Comparison of ENCODE assay signal across 15 cellular contexts in genomic region chr19:5091576-5092215, GRCh38.
DNase-seq lines count a peak whose midpoint lies in the region; ATAC-seq, FAIRE-seq and TF ChIP-seq lines count a peak whose summit lies in the region.
"Had no signal": no experiment of that assay in that cellular context is flagged by ENCODE, and none has a peak within 500 bp of the region (broad histone marks: within the 10 kb centered on the region; RNA-seq: fewer than 3 reads in every experiment).

No MANE protein-coding gene starts in this region.

- H2AFZ ChIP-seq in HepG2 (ENCODE audit: low read length), result no peak overlapping the region

- TF ChIP-seq CTCF in gastroesophageal sphincter (IDR thresholded peaks at IDR 0.05) (no peak), progenitor cell of endocrine pancreas (IDR thresholded peaks at IDR 0.05; ENCODE audit: unreplicated experiment) (no peak), HepG2 (CRISPR knock-in tag; IDR thresholded peaks at IDR 0.05) (no peak), Peyer's patch (IDR thresholded peaks at IDR 0.05) (no peak)

- BruUV-seq in HepG2 (replicated peaks; lab: Mats Ljungman, UMichigan), result no TSS peak

- no peak for TF ChIP-seq POLR2A in gastroesophageal sphincter (IDR thresholded peaks at IDR 0.05)
- TF ChIP-seq POLR2A in HepG2 (IDR thresholded peaks at IDR 0.05; ENCODE audit: insufficient read depth in 1 of 2, low read depth in 2 of 2, low read length in 2 of 2), result no peak
- TF ChIP-seq POLR2A in Peyer's patch (IDR thresholded peaks at IDR 0.05), result no peak

- peaks cover 4% of the 10 kb centered on the region for H3K36me3 Mint-ChIP-seq in progenitor cell of endocrine pancreas (ENCODE audit: insufficient read depth)
- peaks cover under 1% of the 10 kb centered on the region for H3K36me3 Mint-ChIP-seq in activated naive CD8-positive, alpha-beta T cell treated with anti-CD3 and anti-CD28 coated beads, Interleukin-2, amount 50 U/mL, for 24 hours (ENCODE audit: low read depth)

- H3K4me2 ChIP-seq in HepG2 (ENCODE audit: low read depth, low read length), result no peak overlapping the region
- H3K4me2 ChIP-seq: KMS-11 had no signal

- H3K27me3 Mint-ChIP-seq in progenitor cell of endocrine pancreas, result no peaks in the 10 kb centered on the region
- H3K27me3 Mint-ChIP-seq in activated naive CD8-positive, alpha-beta T cell treated with anti-CD3 and anti-CD28 coated beads, Interleukin-2, amount 50 U/mL, for 24 hours, result no peaks in the 10 kb centered on the region
- H3K27me3 Mint-ChIP-seq: activated CD4-positive, alpha-beta T cell treated with anti-CD3 and anti-CD28 coated beads, Interleukin-2, amount 10 ng/mL, durations not matched to agents 24 days and 14 days; activated naive CD4-positive, alpha-beta T cell treated with anti-CD3 and anti-CD28 coated beads, Interleukin-2, amount 10 ng/mL, durations not matched to agents 7 days and 5 days had no signal

- no peaks in the 10 kb centered on the region for H3K9me3 Mint-ChIP-seq in progenitor cell of endocrine pancreas (ENCODE audit: low read depth)
- peaks cover under 1% of the 10 kb centered on the region for H3K9me3 Mint-ChIP-seq in activated naive CD8-positive, alpha-beta T cell treated with anti-CD3 and anti-CD28 coated beads, Interleukin-2, amount 50 U/mL, for 24 hours
- H3K9me3 Mint-ChIP-seq: activated CD4-positive, alpha-beta T cell treated with anti-CD3 and anti-CD28 coated beads, Interleukin-2, amount 10 ng/mL, durations not matched to agents 24 days and 14 days had no signal

- WGBS in gastroesophageal sphincter (ENCODE audit: low coverage in 1 of 2), 2 donors, result 20 to 42% methylated on average over 6 to 13 of the region's 19 CpGs
- 97% methylated on average over 11 of the region's 19 CpGs for WGBS in HepG2 (ENCODE audit: low lambda C conversion rate)

- H3K36me3 ChIP-seq in NT2/D1 (ENCODE audit: insufficient read depth, insufficient read length, low read length) (peaks cover 29% of the 10 kb centered on the region), gastroesophageal sphincter (peaks cover 0 to 41% of the 10 kb centered on the region in 2 donors), HepG2 (replicated peaks in 1 of 2; ENCODE audit: control insufficient read depth in 1 of 2, insufficient read depth in 2 of 2, low read length in 2 of 2) (peaks cover 2 to 25% of the 10 kb centered on the region in 2 experiments; a peak in 4 of 5 replicates), Peyer's patch (peaks cover 0 to 23% (median 0%) of the 10 kb centered on the region in 3 donors)

- peaks cover 15% of the 10 kb centered on the region for H3K4me1 Mint-ChIP-seq in progenitor cell of endocrine pancreas (ENCODE audit: low read depth)
- no peaks in the 10 kb centered on the region for H3K4me1 Mint-ChIP-seq in activated naive CD8-positive, alpha-beta T cell treated with anti-CD3 and anti-CD28 coated beads, Interleukin-2, amount 50 U/mL, for 24 hours
- H3K4me1 Mint-ChIP-seq: activated CD4-positive, alpha-beta T cell treated with anti-CD3 and anti-CD28 coated beads, Interleukin-2, amount 10 ng/mL, durations not matched to agents 24 days and 14 days; activated naive CD4-positive, alpha-beta T cell treated with anti-CD3 and anti-CD28 coated beads, Interleukin-2, amount 10 ng/mL, durations not matched to agents 7 days and 5 days had no signal

- H3K9me3 ChIP-seq in NT2/D1 (ENCODE audit: insufficient read depth, low read length), result no peaks in the 10 kb centered on the region
- no peaks in the 10 kb centered on the region for H3K9me3 ChIP-seq in gastroesophageal sphincter
- no peaks in the 10 kb centered on the region for H3K9me3 ChIP-seq in HepG2 (ENCODE audit: low read length)
- no peaks in the 10 kb centered on the region for H3K9me3 ChIP-seq in Peyer's patch

- H3K27ac Mint-ChIP-seq in progenitor cell of endocrine pancreas, result peak overlapping the region; percentile 67
- no peak overlapping the region for H3K27ac Mint-ChIP-seq in activated naive CD8-positive, alpha-beta T cell treated with anti-CD3 and anti-CD28 coated beads, Interleukin-2, amount 50 U/mL, for 24 hours
- H3K27ac Mint-ChIP-seq: activated CD4-positive, alpha-beta T cell treated with anti-CD3 and anti-CD28 coated beads, Interleukin-2, amount 10 ng/mL, durations not matched to agents 24 days and 14 days; activated naive CD4-positive, alpha-beta T cell treated with anti-CD3 and anti-CD28 coated beads, Interleukin-2, amount 10 ng/mL, durations not matched to agents 7 days and 5 days had no signal

- peaks cover 44% of the 10 kb centered on the region for H3K4me1 ChIP-seq in NT2/D1 (ENCODE audit: insufficient read depth, insufficient read length)
- H3K4me1 ChIP-seq in gastroesophageal sphincter, result peaks cover 0 to 42% (median 9%) of the 10 kb centered on the region in 3 donors
- H3K4me1 ChIP-seq in HepG2 (ENCODE audit: insufficient read depth, low read length), result no peaks in the 10 kb centered on the region
- peaks cover 0 to 10% (median 0%) of the 10 kb centered on the region in 4 donors for H3K4me1 ChIP-seq in Peyer's patch

- no peak overlapping the region for H3K4me3 Mint-ChIP-seq in progenitor cell of endocrine pancreas (ENCODE audit: low read depth)
- no peak overlapping the region for H3K4me3 Mint-ChIP-seq in activated naive CD8-positive, alpha-beta T cell treated with anti-CD3 and anti-CD28 coated beads, Interleukin-2, amount 50 U/mL, for 24 hours
- H3K4me3 Mint-ChIP-seq: activated CD4-positive, alpha-beta T cell treated with anti-CD3 and anti-CD28 coated beads, Interleukin-2, amount 10 ng/mL, durations not matched to agents 24 days and 14 days; activated naive CD4-positive, alpha-beta T cell treated with anti-CD3 and anti-CD28 coated beads, Interleukin-2, amount 10 ng/mL, durations not matched to agents 7 days and 5 days had no signal

- no peak for TF ChIP-seq RAD21 in HepG2 (CRISPR knock-in tag; IDR thresholded peaks at IDR 0.05)

- peak overlapping the region in 3 of 4 donors; percentile 75 to 78 (median 76) for H3K27ac ChIP-seq in gastroesophageal sphincter
- H3K27ac ChIP-seq in HepG2 (ENCODE audit: extremely low read length, insufficient read depth, low read length), result no peak overlapping the region
- peak overlapping the region in 1 of 4 donors; percentile 56 for H3K27ac ChIP-seq in Peyer's patch
- H3K27ac ChIP-seq: C4-2B, KMS-11 had no signal

- POLR2A ChIA-PET in HepG2 (lab: Yijun Ruan, JAX), result no interaction called here

- in situ Hi-C loops in HepG2 (cut with HindIII; ENCODE audit: extremely low pct_ligation_motif_present, low pct_unique_long_range_greater_than_20kb), result no loop called here

- DNase-seq in AG08395 (ENCODE audit: low spot score) (peak; percentile 50), NT2/D1 (ENCODE audit: low read depth, low spot score) (no peak), progenitor cell of endocrine pancreas (ENCODE audit: low spot score, unreplicated experiment) (no peak), HepG2 (ENCODE audit: low spot score) (no peak), occipital lobe (lab: John Stamatoyannopoulos, UW) (no peak), Peyer's patch (no peak)
- DNase-seq in activated naive CD8-positive, alpha-beta T cell treated with anti-CD3 and anti-CD28 coated beads, Interleukin-2, amount 50 U/mL, for 24 hours, result no peak
- DNase-seq: activated CD4-positive, alpha-beta T cell treated with anti-CD3 and anti-CD28 coated beads, Interleukin-2, amount 10 ng/mL, durations not matched to agents 24 days and 14 days; activated naive CD4-positive, alpha-beta T cell treated with anti-CD3 and anti-CD28 coated beads, Interleukin-2, amount 10 ng/mL, durations not matched to agents 7 days and 5 days had no signal

- intact Hi-C loops in HepG2 (cut with micrococcal nuclease; ENCODE audit: unreplicated experiment), result no loop called here

- peak overlapping the region; percentile 36 for H3K9ac ChIP-seq in NT2/D1 (ENCODE audit: insufficient read length, low read depth)
- no peak overlapping the region for H3K9ac ChIP-seq in HepG2 (ENCODE audit: insufficient read depth, low read depth, low read length)
- H3K9ac ChIP-seq: KMS-11 had no signal

- TF ChIP-seq EP300 in gastroesophageal sphincter (IDR thresholded peaks at IDR 0.05) (no peak), HepG2 (IDR thresholded peaks at IDR 0.05; ENCODE audit: low read depth in 2 of 2, low read length in 2 of 2) (no peak), HepG2 (CRISPR knock-in tag; IDR thresholded peaks at IDR 0.05; ENCODE audit: borderline replicate concordance) (no peak)

- H3K4me3 ChIP-seq in NT2/D1 (ENCODE audit: insufficient read length, low read depth), result no peak overlapping the region
- peak overlapping the region in 1 of 2 donors; percentile 13 for H3K4me3 ChIP-seq in gastroesophageal sphincter
- H3K4me3 ChIP-seq in HepG2 (replicated peaks in 1 of 3; ENCODE audit: insufficient read depth in 1 of 3, low read depth in 2 of 3, low read length in 3 of 3), result no peak overlapping the region
- H3K4me3 ChIP-seq in Peyer's patch, result no peak overlapping the region

- H3K27me3 ChIP-seq in NT2/D1 (ENCODE audit: insufficient read depth, insufficient read length) (no peaks in the 10 kb centered on the region), gastroesophageal sphincter (no peaks in the 10 kb centered on the region), HepG2 (ENCODE audit: control insufficient read depth in 1 of 2, insufficient read depth in 2 of 2, low read length in 2 of 2) (no peaks in the 10 kb centered on the region), Peyer's patch (no peaks in the 10 kb centered on the region)

- CTCF ChIA-PET in HepG2 (lab: Yijun Ruan, JAX; ENCODE audit: low intra/inter-chr PET ratio, low total read pairs), result no interaction called here

- no peaks in the 10 kb centered on the region for H4K20me1 ChIP-seq in HepG2 (ENCODE audit: insufficient read depth, low read length)

- ATAC-seq in gastroesophageal sphincter (peak; percentile 54), HepG2 (no peak)
- ATAC-seq in activated naive CD8-positive, alpha-beta T cell treated with anti-CD3 and anti-CD28 coated beads, Interleukin-2, amount 50 U/mL, for 24 hours, result no peak
- ATAC-seq: HCT116 had no signal

- no peaks in the 10 kb centered on the region for H3K79me2 ChIP-seq in HepG2 (ENCODE audit: insufficient read depth, low read length)

- no peak for FAIRE-seq in HepG2 (lab: Jason Lieb, UNC)
- FAIRE-seq: endothelial cell of umbilical vein, islet of Langerhans had no signal

TF ChIP-seq in HepG2, 621 proteins besides CTCF, POLR2A, EP300 and RAD21 (continues in another document):
- TF ChIP-seq NBN (conservative IDR thresholded peaks at IDR 0.05) (no peak), ZNF343 (CRISPR knock-in tag; IDR thresholded peaks at IDR 0.05) (no peak), EZH2 (conservative IDR thresholded peaks at IDR 0.05; ENCODE audit: low read depth, low read length) (no peak)
- TF ChIP-seq, protein P1, sequence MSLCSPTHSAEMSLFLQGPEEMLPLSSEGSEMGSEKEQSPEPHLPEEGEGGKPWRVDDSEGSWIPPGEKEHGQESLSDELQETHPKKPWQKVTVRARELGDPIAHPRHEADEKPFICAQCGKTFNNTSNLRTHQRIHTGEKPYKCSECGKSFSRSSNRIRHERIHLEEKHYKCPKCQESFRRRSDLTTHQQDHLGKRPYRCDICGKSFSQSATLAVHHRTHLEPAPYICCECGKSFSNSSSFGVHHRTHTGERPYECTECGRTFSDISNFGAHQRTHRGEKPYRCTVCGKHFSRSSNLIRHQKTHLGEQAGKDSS (CRISPR knock-in tag; IDR thresholded peaks at IDR 0.05; ENCODE audit: borderline replicate concordance, low read depth), result no peak
